Comparison of ENCODE assay signal across 1 cellular context in genomic region chr2:230915297-230915696, GRCh38.
TF ChIP-seq lines count a peak whose summit lies in the region.

No MANE protein-coding gene starts in this region.

TF ChIP-seq in HepG2, 621 proteins besides CTCF, POLR2A, EP300 and RAD21:
- no peak for TF ChIP-seq ZNF510 (CRISPR knock-in tag; IDR thresholded peaks at IDR 0.05; ENCODE audit: low read depth)
- TF ChIP-seq, protein P1, sequence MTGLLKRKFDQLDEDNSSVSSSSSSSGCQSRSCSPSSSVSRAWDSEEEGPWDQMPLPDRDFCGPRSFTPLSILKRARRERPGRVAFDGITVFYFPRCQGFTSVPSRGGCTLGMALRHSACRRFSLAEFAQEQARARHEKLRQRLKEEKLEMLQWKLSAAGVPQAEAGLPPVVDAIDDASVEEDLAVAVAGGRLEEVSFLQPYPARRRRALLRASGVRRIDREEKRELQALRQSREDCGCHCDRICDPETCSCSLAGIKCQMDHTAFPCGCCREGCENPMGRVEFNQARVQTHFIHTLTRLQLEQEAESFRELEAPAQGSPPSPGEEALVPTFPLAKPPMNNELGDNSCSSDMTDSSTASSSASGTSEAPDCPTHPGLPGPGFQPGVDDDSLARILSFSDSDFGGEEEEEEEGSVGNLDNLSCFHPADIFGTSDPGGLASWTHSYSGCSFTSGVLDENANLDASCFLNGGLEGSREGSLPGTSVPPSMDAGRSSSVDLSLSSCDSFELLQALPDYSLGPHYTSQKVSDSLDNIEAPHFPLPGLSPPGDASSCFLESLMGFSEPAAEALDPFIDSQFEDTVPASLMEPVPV (CRISPR knock-in tag; IDR thresholded peaks at IDR 0.05), result no peak
- no peak for TF ChIP-seq PAWR (CRISPR knock-in tag; IDR thresholded peaks at IDR 0.05; ENCODE audit: borderline replicate concordance)
- TF ChIP-seq MAF1 (CRISPR knock-in tag; IDR thresholded peaks at IDR 0.05; ENCODE audit: borderline replicate concordance), result no peak
